ENCODE assay signal across 26 cellular contexts in genomic region chr2:17573806-17574175, GRCh38. TPM values are rescaled to one million over a fixed set of nuclear protein-coding genes. Genes with fewer than 3 reads are reported as not detected.
"Had no signal": no experiment of that assay in that cellular context is flagged by ENCODE, and none has a peak within 500 bp of the region (broad histone marks: within the 10 kb centered on the region; RNA-seq: fewer than 3 reads in every experiment).

No MANE protein-coding gene starts in this region.

- H2AFZ ChIP-seq: PC-9 had no signal

- ATAC-seq: activated CD4-positive, alpha-beta T cell treated with anti-CD3 and anti-CD28 coated beads for 36 hours; activated CD8-positive, alpha-beta T cell treated with anti-CD3 and anti-CD28 coated beads for 36 hours; T-cell had no signal

- H3K4me3 ChIP-seq: MG63, PC-9 had no signal

- H3K9me3 Mint-ChIP-seq: activated CD8-positive, alpha-beta T cell treated with anti-CD3 and anti-CD28 coated beads for 36 hours; activated naive CD4-positive, alpha-beta T cell treated with anti-CD3 and anti-CD28 coated beads, Interleukin-2, amount 50 U/mL, for 24 hours; activated T-helper 1 cell treated with anti-CD3 and anti-CD28 coated beads, Interleukin-12 subunit alpha, Interleukin-12 subunit beta, Interleukin-2, Interleukin-4 antibody, amounts not matched to agents 30 ng/mL and 10 ng/mL and 1 ng/mL, durations not matched to agents 14 hours and 24 hours and 36 hours had no signal

- H3K36me3 ChIP-seq: brain microvascular endothelial cell, MG63 had no signal

- H3K4me1 Mint-ChIP-seq: activated CD4-positive, alpha-beta T cell treated with anti-CD3 and anti-CD28 coated beads for 36 hours; activated naive CD4-positive, alpha-beta T cell treated with anti-CD3 and anti-CD28 coated beads, Interleukin-2, amount 50 U/mL, for 24 hours; T-cell had no signal

- H3K36me3 Mint-ChIP-seq: activated naive CD4-positive, alpha-beta T cell treated with anti-CD3 and anti-CD28 coated beads, Interleukin-2, amount 50 U/mL, for 24 hours; T-cell had no signal

- H3K9me3 ChIP-seq: MG63 had no signal

- H3K4me2 ChIP-seq: PC-9 had no signal

- DNase-seq: activated CD4-positive, alpha-beta T cell treated with anti-CD3 and anti-CD28 coated beads for 36 hours; activated CD4-positive, alpha-beta T cell treated with anti-CD3 and anti-CD28 coated beads, Interleukin-2, amount 50 U/mL, for 1 hour; activated CD8-positive, alpha-beta memory T cell treated with anti-CD3 and anti-CD28 coated beads, Interleukin-2, amount 50 U/mL, for 48 hours; activated CD8-positive, alpha-beta T cell treated with anti-CD3 and anti-CD28 coated beads for 36 hours; activated effector memory CD4-positive, alpha-beta T cell treated with Interleukin-2 at 50 U/mL for 16 hours; activated naive CD4-positive, alpha-beta T cell; activated T-cell treated with anti-CD3 and anti-CD28 coated beads, Interleukin-2, amount 50 U/mL, for 1 hour; aorta; brain microvascular endothelial cell; MV-4-11; NCI-H1105; NCI-H1436 treated with DMSO at 0.1 percent for 48 hours; NCI-H187; NCI-H2081; NCI-H510A treated with DMSO at 0.1 percent for 48 hours; NCI-H69; PC-9; SHP77 treated with DMSO at 0.1 percent for 48 hours; T-cell; T-helper 2 cell; T1000 had no signal

- H3K27ac Mint-ChIP-seq: activated CD4-positive, alpha-beta T cell treated with anti-CD3 and anti-CD28 coated beads for 36 hours; activated CD8-positive, alpha-beta T cell treated with anti-CD3 and anti-CD28 coated beads for 36 hours; activated naive CD4-positive, alpha-beta T cell treated with anti-CD3 and anti-CD28 coated beads, Interleukin-2, amount 50 U/mL, for 24 hours; activated T-helper 1 cell treated with anti-CD3 and anti-CD28 coated beads, Interleukin-12 subunit alpha, Interleukin-12 subunit beta, Interleukin-2, Interleukin-4 antibody, amounts not matched to agents 30 ng/mL and 10 ng/mL and 1 ng/mL, durations not matched to agents 14 hours and 24 hours and 36 hours; T-cell had no signal

- H3K27me3 ChIP-seq: brain microvascular endothelial cell, MG63 had no signal

- H3K27ac ChIP-seq: brain microvascular endothelial cell, PC-9, VCaP had no signal

- H3K4me3 Mint-ChIP-seq: activated CD4-positive, alpha-beta T cell treated with anti-CD3 and anti-CD28 coated beads for 36 hours; activated CD8-positive, alpha-beta T cell treated with anti-CD3 and anti-CD28 coated beads for 36 hours; activated naive CD4-positive, alpha-beta T cell treated with anti-CD3 and anti-CD28 coated beads, Interleukin-2, amount 50 U/mL, for 24 hours; activated T-helper 1 cell treated with anti-CD3 and anti-CD28 coated beads, Interleukin-12 subunit alpha, Interleukin-12 subunit beta, Interleukin-2, Interleukin-4 antibody, amounts not matched to agents 30 ng/mL and 10 ng/mL and 1 ng/mL, durations not matched to agents 14 hours and 24 hours and 36 hours; T-cell had no signal

RNA-seq across cellular contexts. Expression of gene VSNL1, which starts 33.3 kb away (rescaled TPM):
- total RNA-seq: activated CD4-positive, alpha-beta T cell treated with anti-CD3 and anti-CD28 coated beads for 36 hours; activated CD8-positive, alpha-beta T cell treated with anti-CD3 and anti-CD28 coated beads for 36 hours; activated T-helper 1 cell treated with anti-CD3 and anti-CD28 coated beads, Interleukin-12 subunit alpha, Interleukin-12 subunit beta, Interleukin-2, Interleukin-4 antibody, amounts not matched to agents 30 ng/mL and 10 ng/mL and 1 ng/mL, durations not matched to agents 14 hours and 24 hours and 36 hours; aorta; PC-9 had no signal
- polyA plus RNA-seq: aorta had no signal

RNA-seq across cellular contexts. Expression of gene RAD51AP2, which starts 55.6 kb away (rescaled TPM):
- total RNA-seq: activated CD4-positive, alpha-beta T cell treated with anti-CD3 and anti-CD28 coated beads for 36 hours; activated CD8-positive, alpha-beta T cell treated with anti-CD3 and anti-CD28 coated beads for 36 hours; activated T-helper 1 cell treated with anti-CD3 and anti-CD28 coated beads, Interleukin-12 subunit alpha, Interleukin-12 subunit beta, Interleukin-2, Interleukin-4 antibody, amounts not matched to agents 30 ng/mL and 10 ng/mL and 1 ng/mL, durations not matched to agents 14 hours and 24 hours and 36 hours; aorta; PC-9; SK-MEL-5; T-cell had no signal
